Comparison of ENCODE assay signal across 8 cellular contexts in genomic region chr20:1469925-1470571, GRCh38. TPM values are rescaled to one million over a fixed set of nuclear protein-coding genes. Genes with fewer than 3 reads are reported as not detected.
DNase-seq lines count a peak whose midpoint lies in the region; ATAC-seq and TF ChIP-seq lines count a peak whose summit lies in the region.

No MANE protein-coding gene starts in this region.

- intact Hi-C loops in activated T-helper 2 cell treated with anti-CD3 and anti-CD28 coated beads, Interferon-gamma antibody, Interleukin-2, Interleukin-4, amounts not matched to agents 10 μg/mL and 5 μg/mL and 100 μg/mL, durations not matched to agents 14 hours and 24 hours and 36 hours (cut with micrococcal nuclease): loop anchor here (10.0 kb wide), 1 partner anchor 255 kb away; no protein-coding TSS in a partner anchor

- no peak overlapping the region for H2BK120ac ChIP-seq in trophoblast cell (ENCODE audit: insufficient read depth, low read length, poor library complexity)

- no peak overlapping the region for H3K18ac ChIP-seq in trophoblast cell (ENCODE audit: low read length)

- DNase-seq in Caki2 (ENCODE audit: low read depth) (peak; percentile 100), GM23338 (ENCODE audit: low spot score) (peak; percentile 89), NCI-H2107 treated with DMSO at 0.1 percent for 48 hours (lab: John Stamatoyannopoulos, UW; ENCODE audit: unreplicated experiment) (peak; percentile 69), WTC11 (ENCODE audit: low spot score) (peak; percentile 83), glomerular endothelial cell (ENCODE audit: extremely low read depth, low read depth, low spot score) (peak; percentile 87), trophoblast cell (peak; percentile 95 to 96)
- no peak for DNase-seq in activated T-helper 2 cell treated with anti-CD3 and anti-CD28 coated beads, Interferon-gamma antibody, Interleukin-2, Interleukin-4, amounts not matched to agents 10 μg/mL and 5 μg/mL and 100 μg/mL, durations not matched to agents 14 hours and 24 hours and 36 hours (ENCODE audit: low spot score)

- no peak overlapping the region for H2AK5ac ChIP-seq in trophoblast cell (ENCODE audit: low read length)

- H3K14ac ChIP-seq in trophoblast cell (ENCODE audit: low read length): no peak overlapping the region

- no peak overlapping the region for H2BK5ac ChIP-seq in trophoblast cell (ENCODE audit: low read depth, low read length, poor library complexity)

- H3K4ac ChIP-seq in trophoblast cell (ENCODE audit: low read depth, low read length): no peak overlapping the region

- no peaks in the 10 kb centered on the region for H3K27me3 ChIP-seq in GM23338 (ENCODE audit: insufficient read depth)
- H3K27me3 ChIP-seq in trophoblast cell (ENCODE audit: insufficient read depth, low read length): no peaks in the 10 kb centered on the region

- H3K36me3 Mint-ChIP-seq in GM23338 (ENCODE audit: low read depth) (no peaks in the 10 kb centered on the region; the same call in 2 of the 3 replicates), WTC11 (no peaks in the 10 kb centered on the region)
- H3K36me3 Mint-ChIP-seq in activated T-helper 2 cell treated with anti-CD3 and anti-CD28 coated beads, Interferon-gamma antibody, Interleukin-2, Interleukin-4, amounts not matched to agents 10 μg/mL and 5 μg/mL and 100 μg/mL, durations not matched to agents 14 hours and 24 hours and 36 hours (ENCODE audit: low read depth): peaks cover 5% of the 10 kb centered on the region

- POLR2A ChIA-PET in WTC11 (lab: Charles Lee): no interaction called here

- H3K4me1 ChIP-seq in GM23338 (ENCODE audit: insufficient read depth): peaks cover 9% of the 10 kb centered on the region; the same call in 1 of the 2 replicates
- H3K4me1 ChIP-seq in trophoblast cell (ENCODE audit: control insufficient read depth in 1 of 2, insufficient read depth in 2 of 2, low read length in 2 of 2): peaks cover 0 to 4% of the 10 kb centered on the region in 2 experiments

- peak overlapping the region; percentile 9; the same call in 1 of the 2 replicates for H3K27ac ChIP-seq in GM23338 (ENCODE audit: low read depth)
- H3K27ac ChIP-seq in trophoblast cell (ENCODE audit: low read depth, low read length): no peak overlapping the region

- no peak overlapping the region for H3K27ac Mint-ChIP-seq in GM23338
- no peak overlapping the region for H3K27ac Mint-ChIP-seq in WTC11
- no peak overlapping the region for H3K27ac Mint-ChIP-seq in activated T-helper 2 cell treated with anti-CD3 and anti-CD28 coated beads, Interferon-gamma antibody, Interleukin-2, Interleukin-4, amounts not matched to agents 10 μg/mL and 5 μg/mL and 100 μg/mL, durations not matched to agents 14 hours and 24 hours and 36 hours

- no peaks in the 10 kb centered on the region for H3K36me3 ChIP-seq in GM23338 (ENCODE audit: insufficient read depth)
- no peaks in the 10 kb centered on the region for H3K36me3 ChIP-seq in trophoblast cell (ENCODE audit: control insufficient read depth in 1 of 2, insufficient read depth in 2 of 2, low read length in 2 of 2)

- ATAC-seq in GM23338 (peak; percentile 59), WTC11 (peak; percentile 56), GM21447 (IDR thresholded peaks at IDR 0.05; ENCODE audit: unreplicated experiment) (no peak)

- no peak overlapping the region for H4K8ac ChIP-seq in trophoblast cell (ENCODE audit: low read depth, low read length)

- H3K9me3 ChIP-seq in trophoblast cell (ENCODE audit: insufficient read depth, low read depth, low read length): no peaks in the 10 kb centered on the region

- in situ Hi-C loops in Caki2 (cut with HindIII; ENCODE audit: low pct_unique_long_range_greater_than_20kb, low sequenced_read_pairs): no loop called here

- H4K91ac ChIP-seq in trophoblast cell (ENCODE audit: low read depth, low read length): no peak overlapping the region

- H3K4me3 ChIP-seq in GM23338: no peak overlapping the region
- H3K4me3 ChIP-seq in trophoblast cell (ENCODE audit: low read depth, low read length): no peak overlapping the region

- CTCF ChIA-PET in WTC11 (lab: Charles Lee): interaction anchor here (1.5 to 2.5 kb wide), 4 partner anchors 34 to 307 kb away, joined by 5 to 10 read pairs (median 8); no protein-coding TSS in a partner anchor

- no peak overlapping the region for H3K4me3 Mint-ChIP-seq in GM23338
- H3K4me3 Mint-ChIP-seq in WTC11: no peak overlapping the region
- no peak overlapping the region for H3K4me3 Mint-ChIP-seq in activated T-helper 2 cell treated with anti-CD3 and anti-CD28 coated beads, Interferon-gamma antibody, Interleukin-2, Interleukin-4, amounts not matched to agents 10 μg/mL and 5 μg/mL and 100 μg/mL, durations not matched to agents 14 hours and 24 hours and 36 hours (ENCODE audit: low read depth)

- peak overlapping the region; percentile 61 for H2AFZ ChIP-seq in GM23338
- H2AFZ ChIP-seq in trophoblast cell (ENCODE audit: insufficient read depth, low read length, poor library complexity): no peak overlapping the region

- H4K12ac ChIP-seq in trophoblast cell (ENCODE audit: low read depth, low read length): no peak overlapping the region

- peaks cover 4% of the 10 kb centered on the region for H3K79me1 ChIP-seq in trophoblast cell (ENCODE audit: low read length)

- H3K9me3 Mint-ChIP-seq in GM23338: no peaks in the 10 kb centered on the region; the same call in 2 of the 3 replicates
- no peaks in the 10 kb centered on the region for H3K9me3 Mint-ChIP-seq in WTC11
- H3K9me3 Mint-ChIP-seq in activated T-helper 2 cell treated with anti-CD3 and anti-CD28 coated beads, Interferon-gamma antibody, Interleukin-2, Interleukin-4, amounts not matched to agents 10 μg/mL and 5 μg/mL and 100 μg/mL, durations not matched to agents 14 hours and 24 hours and 36 hours: no peaks in the 10 kb centered on the region

- TF ChIP-seq CTCF in GM23338 (conservative IDR thresholded peaks at IDR 0.05; ENCODE audit: low read depth in 2 of 2) (peak; percentile 88 to 90), WTC11 (IDR thresholded peaks at IDR 0.05) (peak; percentile 35; the same call in 1 of the 2 replicates)

- H3K9me2 ChIP-seq in GM23338 (ENCODE audit: insufficient read depth): no peaks in the 10 kb centered on the region

- H3K23ac ChIP-seq in trophoblast cell (ENCODE audit: low read length): no peak overlapping the region

- no peak overlapping the region for H3K9ac ChIP-seq in trophoblast cell (ENCODE audit: low read length)

- H3K27me3 Mint-ChIP-seq in GM23338 (ENCODE audit: insufficient read depth, low read depth, poor library complexity) (peaks cover 10% of the 10 kb centered on the region), WTC11 (ENCODE audit: low read depth) (peaks cover 8% of the 10 kb centered on the region)
- peaks cover 16% of the 10 kb centered on the region for H3K27me3 Mint-ChIP-seq in activated T-helper 2 cell treated with anti-CD3 and anti-CD28 coated beads, Interferon-gamma antibody, Interleukin-2, Interleukin-4, amounts not matched to agents 10 μg/mL and 5 μg/mL and 100 μg/mL, durations not matched to agents 14 hours and 24 hours and 36 hours (ENCODE audit: low read depth)

- H3K4me1 Mint-ChIP-seq in GM23338: peaks cover 25% of the 10 kb centered on the region
- peaks cover 27% of the 10 kb centered on the region for H3K4me1 Mint-ChIP-seq in WTC11
- H3K4me1 Mint-ChIP-seq in activated T-helper 2 cell treated with anti-CD3 and anti-CD28 coated beads, Interferon-gamma antibody, Interleukin-2, Interleukin-4, amounts not matched to agents 10 μg/mL and 5 μg/mL and 100 μg/mL, durations not matched to agents 14 hours and 24 hours and 36 hours (ENCODE audit: low read depth): peaks cover 18% of the 10 kb centered on the region

- peaks cover 14% of the 10 kb centered on the region for H3K79me2 ChIP-seq in GM23338 (replicated peaks; ENCODE audit: insufficient read depth)
- peaks cover 4% of the 10 kb centered on the region for H3K79me2 ChIP-seq in trophoblast cell (ENCODE audit: control insufficient read depth, insufficient read depth, low read length, poor library complexity)

- WGBS in trophoblast cell (ENCODE audit: extremely low coverage, insufficient coverage, insufficient read length): no CpG with 5 or more reads among the region's 11 CpGs

- peaks cover 11% of the 10 kb centered on the region for H4K20me1 ChIP-seq in GM23338 (replicated peaks; ENCODE audit: insufficient read depth)

- H3K4me2 ChIP-seq in GM23338 (no peak overlapping the region), trophoblast cell (ENCODE audit: low read length) (no peak overlapping the region)

- no peak overlapping the region for H2BK12ac ChIP-seq in trophoblast cell (ENCODE audit: low read length)

- H3F3A ChIP-seq in GM23338 (replicated peaks; ENCODE audit: low read depth): no peaks in the 10 kb centered on the region; the same call in 1 of the 2 replicates

TF ChIP-seq in WTC11, 78 proteins besides CTCF, POLR2A, EP300 and RAD21:
- TF ChIP-seq GABPB1 (CRISPR knock-in tag; IDR thresholded peaks at IDR 0.05) (no peak; the same call in 1 of the 2 replicates), ZNF671 (CRISPR knock-in tag; IDR thresholded peaks at IDR 0.05) (no peak)

RNA-seq across cellular contexts. Expression of gene NSFL1C, which starts 3.4 kb away (rescaled TPM):
- 118 and 119 TPM in 2 replicates for total RNA-seq in Caki2 (2014; rRNA removed; shearing (Covaris generic); ENCODE audit: low replicate concordance)
- total RNA-seq in GM23338 (2014; rRNA removed; shearing (Covaris generic)): 48.9 and 52.6 TPM in 2 replicates
- polyA plus RNA-seq in GM23338 (2016; fragmentation: Nextera tagmentation; extraction: Ambion mirVana): 84.9 and 92.2 TPM in 2 replicates
- 76.7 to 85.5 TPM (median 83.2 TPM) in 3 replicates for total RNA-seq in WTC11 (2021)
- 53.9 and 74.2 TPM in 2 replicates for total RNA-seq in glomerular endothelial cell
- polyA plus RNA-seq in trophoblast cell (2013): 60.7 and 62.9 TPM in 2 replicates
- 108 TPM in 2 replicates for total RNA-seq in activated T-helper 2 cell treated with anti-CD3 and anti-CD28 coated beads, Interferon-gamma antibody, Interleukin-2, Interleukin-4, amounts not matched to agents 10 μg/mL and 5 μg/mL and 100 μg/mL, durations not matched to agents 14 hours and 24 hours and 36 hours

RNA-seq across cellular contexts. Expression of gene SIRPB2, which starts 21.2 kb away (rescaled TPM):
- not detected in 2 replicates for total RNA-seq in Caki2 (2014; rRNA removed; shearing (Covaris generic); ENCODE audit: low replicate concordance)
- not detected in 2 replicates for total RNA-seq in GM23338 (2014; rRNA removed; shearing (Covaris generic))
- 0.29 TPM in 1 of 2 replicates, not detected in the other for polyA plus RNA-seq in GM23338 (2016; fragmentation: Nextera tagmentation; extraction: Ambion mirVana)
- total RNA-seq in WTC11 (2021) (not detected in 3 replicates), glomerular endothelial cell (0.97 and 15.8 TPM in 2 replicates)
- polyA plus RNA-seq in trophoblast cell (2013): 0.83 and 1.1 TPM in 2 replicates
- total RNA-seq in activated T-helper 2 cell treated with anti-CD3 and anti-CD28 coated beads, Interferon-gamma antibody, Interleukin-2, Interleukin-4, amounts not matched to agents 10 μg/mL and 5 μg/mL and 100 μg/mL, durations not matched to agents 14 hours and 24 hours and 36 hours: not detected in 2 replicates
